Comparison of ENCODE assay signal across 24 cellular contexts in genomic region chr20:44943828-44944227, GRCh38.
"Had no signal": no experiment of that assay in that cellular context is flagged by ENCODE, and none has a peak within 500 bp of the region (broad histone marks: within the 10 kb centered on the region; RNA-seq: fewer than 3 reads in every experiment).

No MANE protein-coding gene starts in this region.

- H3K4me3 Mint-ChIP-seq: dendritic cell treated with granulocyte-macrophage colony-stimulating factor and Interleukin-4, amounts not matched to agents 40 ng/mL and 50 ng/mL, for 4 days; effector memory CD8-positive, alpha-beta T cell; memory B cell; naive B cell had no signal

- H3K27ac ChIP-seq: esophagus squamous epithelium, gastroesophageal sphincter, left ventricle myocardium inferior, lower lobe of right lung, neutrophil, sigmoid colon, skin epidermis, stomach, thoracic aorta, transverse colon had no signal

- H3K27me3 Mint-ChIP-seq: dendritic cell treated with granulocyte-macrophage colony-stimulating factor and Interleukin-4, amounts not matched to agents 40 ng/mL and 50 ng/mL, for 4 days; effector memory CD8-positive, alpha-beta T cell; memory B cell; naive B cell had no signal

- H3K4me3 ChIP-seq: esophagus squamous epithelium, gastroesophageal sphincter, left ventricle myocardium inferior, lower lobe of right lung, sigmoid colon, skin epidermis, stomach, thoracic aorta, transverse colon had no signal

- DNase-seq: effector memory CD8-positive, alpha-beta T cell; esophagus squamous epithelium; foreskin fibroblast; glutamatergic neuron; kidney; left cardiac atrium; left ventricle myocardium inferior; lower lobe of right lung; midbrain; naive B cell; posterior cingulate gyrus; sigmoid colon; stimulated activated CD4-positive, alpha-beta T cell treated with anti-CD3 and anti-CD28 coated beads, Interleukin-2, amount 100 ng/mL, for 24 hours; stimulated activated CD4-positive, alpha-beta T cell treated with anti-CD3 and anti-CD28 coated beads, Interleukin-4, amount 100 ng/mL, for 4 hours; stimulated activated naive CD4-positive, alpha-beta T cell; stomach; substantia nigra; transverse colon had no signal

- ATAC-seq: effector memory CD8-positive, alpha-beta T cell; gastroesophageal sphincter; left cardiac atrium; lower lobe of right lung had no signal

- H3K27ac Mint-ChIP-seq: dendritic cell treated with granulocyte-macrophage colony-stimulating factor and Interleukin-4, amounts not matched to agents 40 ng/mL and 50 ng/mL, for 4 days had no signal

- H3K4me1 ChIP-seq: esophagus squamous epithelium, gastroesophageal sphincter, left ventricle myocardium inferior, lower lobe of right lung, sigmoid colon, stomach, transverse colon had no signal

- H3K9me3 Mint-ChIP-seq: dendritic cell treated with granulocyte-macrophage colony-stimulating factor and Interleukin-4, amounts not matched to agents 40 ng/mL and 50 ng/mL, for 4 days; effector memory CD8-positive, alpha-beta T cell; memory B cell; naive B cell had no signal

- H3K9me3 ChIP-seq: esophagus squamous epithelium, gastroesophageal sphincter, left ventricle myocardium inferior, lower lobe of right lung, neutrophil, sigmoid colon, stomach, thoracic aorta, transverse colon had no signal

- H3K27me3 ChIP-seq: esophagus squamous epithelium, gastroesophageal sphincter, neutrophil, sigmoid colon, stomach, transverse colon had no signal
